Comparison of ENCODE assay signal across 8 cellular contexts in the genomic region with DNA sequence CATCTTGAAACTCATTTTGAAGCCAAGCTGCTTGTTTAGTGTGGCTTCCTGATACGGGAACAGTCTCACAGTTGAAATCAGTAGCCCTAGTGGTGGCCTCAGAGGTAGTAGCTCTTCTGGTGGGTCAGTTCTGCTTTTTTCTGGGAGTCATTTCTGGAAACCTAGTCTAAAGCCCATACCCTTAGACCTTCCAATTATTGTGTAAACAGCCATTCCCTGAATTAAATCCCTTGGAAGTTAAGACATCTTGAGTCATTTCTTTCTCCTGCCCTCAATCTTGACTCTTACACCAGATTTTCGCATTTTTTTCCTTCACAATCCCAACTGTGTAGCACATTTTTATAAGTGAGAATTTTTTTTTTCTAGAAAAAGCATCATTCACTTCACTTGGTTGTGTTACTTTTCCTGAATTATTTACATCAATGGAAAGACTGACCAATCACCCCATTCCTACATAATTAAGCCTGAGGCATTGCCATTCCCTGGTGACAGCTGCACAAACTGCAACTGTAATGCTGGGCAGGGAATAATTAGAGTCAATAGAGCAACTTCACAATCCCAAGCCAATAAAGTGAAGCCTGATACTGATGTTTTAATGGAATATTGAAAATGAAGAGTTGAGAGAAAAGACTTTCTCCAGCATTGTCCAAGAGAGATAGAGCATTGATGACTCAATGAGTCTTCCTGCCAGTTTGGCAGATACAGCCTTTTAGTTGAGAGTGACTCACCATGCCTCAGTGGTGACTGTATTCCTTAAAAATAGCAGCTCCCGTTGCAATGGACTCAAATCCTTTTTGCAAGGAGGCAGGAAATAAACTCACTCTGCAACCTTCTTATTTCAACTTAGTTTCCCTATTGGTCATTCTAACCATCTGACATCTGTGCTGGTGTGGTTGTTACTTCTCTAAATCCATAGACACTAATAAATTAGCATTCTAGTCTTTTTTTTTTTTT. TPM values are rescaled to one million over a fixed set of nuclear protein-coding genes. Genes with fewer than 3 reads are reported as not detected.
A peak's percentile ranks its signal among the peaks of the same experiment; 100 is the strongest.
DNase-seq lines count a peak whose midpoint lies in the region; ATAC-seq and TF ChIP-seq lines count a peak whose summit lies in the region.

No MANE protein-coding gene starts in this region.

- H3K36me3 ChIP-seq in SJCRH30 (no peaks in the 10 kb centered on the region), gastrocnemius medialis (no peaks in the 10 kb centered on the region)

- H3K27me3 ChIP-seq in SJCRH30 (no peaks in the 10 kb centered on the region), gastrocnemius medialis (no peaks in the 10 kb centered on the region)

- intact Hi-C loops in gastrocnemius medialis (cut with DNase I; ENCODE audit: low total_unique reads), result loop anchor here (1.0 kb wide), 2 partner anchors 13 to 61 kb away; partner anchors contain the start of genes PI4K2B and SEPSECS

- no peaks in the 10 kb centered on the region for H3K27me3 Mint-ChIP-seq in mesothelial cell of epicardium (ENCODE audit: low read depth)

- H3K4me3 Mint-ChIP-seq in mesothelial cell of epicardium, result no peak overlapping the region

- peak; percentile 89 for DNase-seq in GM03348 (ENCODE audit: low spot score)
- DNase-seq in SJCRH30, result peak; percentile 67 to 82
- DNase-seq in foreskin fibroblast, result peak; percentile 97
- DNase-seq in gastrocnemius medialis, result peak; percentile 69 to 76
- no peak for DNase-seq in mesothelial cell of epicardium (ENCODE audit: low spot score in 2 of 2, unreplicated experiment in 2 of 2)
- DNase-seq in RPMI8226, result no peak
- no peak for DNase-seq in NK-92 treated with Interleukin-12 subunit alpha and Interleukin-12 subunit beta, amount 100 ng/mL, for 24 hours (lab: John Stamatoyannopoulos, UW)

- TF ChIP-seq POLR2A in gastrocnemius medialis (IDR thresholded peaks at IDR 0.05), result no peak

- H3K9me3 Mint-ChIP-seq in mesothelial cell of epicardium, result peaks cover 3% of the 10 kb centered on the region

- H3K4me3 ChIP-seq in SJCRH30, result no peak overlapping the region
- peak overlapping the region in 1 of 2 donors; percentile 17 for H3K4me3 ChIP-seq in foreskin fibroblast (ENCODE audit: low read depth in 1 of 2, low read length in 2 of 2)
- peak overlapping the region in 1 of 4 donors; percentile 0 for H3K4me3 ChIP-seq in gastrocnemius medialis

- peak; percentile 90 for ATAC-seq in HG02870 (IDR thresholded peaks at IDR 0.05; ENCODE audit: unreplicated experiment)
- peak; percentile 100 for ATAC-seq in gastrocnemius medialis

- TF ChIP-seq CTCF in foreskin fibroblast (IDR thresholded peaks at IDR 0.05; ENCODE audit: low read depth, low read length) (no peak), gastrocnemius medialis (IDR thresholded peaks at IDR 0.05 in 4 of 5, conservative IDR thresholded peaks at IDR 0.05 in 1 of 5) (no peak), mesothelial cell of epicardium (IDR thresholded peaks at IDR 0.05; ENCODE audit: unreplicated experiment) (no peak)

- in situ Hi-C loops in gastrocnemius medialis (cut with MboI; ENCODE audit: low sequenced_read_pairs in 4 of 4), result loop anchor here in 2 of 4 donors (10.0 to 25.0 kb wide), 2 partner anchors 62 to 139 kb away; partner anchors contain the start of genes PI4K2B (in 2 of the 2) and ZCCHC4 (in 1 of the 2)

- H3K4me1 Mint-ChIP-seq in mesothelial cell of epicardium, result peaks cover 2% of the 10 kb centered on the region

- H3K4me1 ChIP-seq in SJCRH30 (peaks cover 20% of the 10 kb centered on the region), gastrocnemius medialis (peaks cover 15 to 16% of the 10 kb centered on the region in 2 donors)

- H3K27ac ChIP-seq in SJCRH30, result peak overlapping the region; percentile 49
- H3K27ac ChIP-seq in gastrocnemius medialis, result peak overlapping the region; percentile 25 to 66 (median 62)

- H3K27ac Mint-ChIP-seq in mesothelial cell of epicardium, result no peak overlapping the region

- peaks cover 2% of the 10 kb centered on the region for H3K36me3 Mint-ChIP-seq in mesothelial cell of epicardium

- H3K9me3 ChIP-seq in SJCRH30 (replicated peaks) (no peaks in the 10 kb centered on the region), gastrocnemius medialis (no peaks in the 10 kb centered on the region)

RNA-seq across cellular contexts. Expression of gene SEPSECS, which starts 13.0 kb away (rescaled TPM):
- 7.3 and 7.6 TPM in 2 replicates for total RNA-seq in SJCRH30 (2014; rRNA removed; shearing (Covaris generic))
- total RNA-seq in gastrocnemius medialis (1 to 10 TPM; 3.9 to 6.7 (median 4.7) TPM), mesothelial cell of epicardium (8.9 to 10.3 TPM (median 9.2 TPM) in 3 replicates)

Comparison
In these comparisons a context has a peak if more than half of its experiments do, and no peak if none do; other contexts are left out.
1. DNase-seq: peak in GM03348 (single experiment), SJCRH30 (2 of 2), foreskin fibroblast (2 of 2) and gastrocnemius medialis (2 of 2); none in mesothelial cell of epicardium (0 of 2), RPMI8226 (single experiment) and NK-92 treated with Interleukin-12 subunit alpha and Interleukin-12 subunit beta, amount 100 ng/mL, for 24 hours (single experiment).